8 cellular contexts compared by ENCODE assay signal in the genomic region with DNA sequence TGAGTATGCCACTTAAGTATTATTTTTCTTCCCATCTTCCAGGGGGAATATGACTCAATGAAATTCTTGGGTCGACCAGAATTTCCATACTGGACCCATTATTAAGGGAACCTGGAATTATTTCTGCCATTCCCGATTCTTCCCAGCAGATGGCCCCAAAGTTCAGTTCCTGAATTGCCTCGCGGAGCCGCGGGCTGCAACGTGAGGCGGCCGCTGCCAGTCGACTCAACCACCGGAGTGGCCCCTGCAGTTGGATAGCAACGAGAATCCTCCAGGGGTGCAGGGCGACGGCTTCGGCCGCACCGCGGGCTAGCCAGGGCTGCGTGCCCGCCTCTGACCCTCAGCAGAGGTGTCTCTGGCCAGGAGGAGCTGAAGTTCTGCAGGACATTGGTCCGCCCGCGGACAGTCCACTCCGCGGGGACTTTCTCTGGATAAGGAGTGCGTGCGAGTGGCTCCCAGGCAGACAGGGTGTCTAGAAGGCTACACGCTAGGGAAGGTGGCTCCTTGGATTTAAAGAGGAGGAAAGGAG. TPM values are rescaled to one million over a fixed set of nuclear protein-coding genes. Genes with fewer than 3 reads are reported as not detected.
DNase-seq lines count a peak whose midpoint lies in the region; ATAC-seq and TF ChIP-seq lines count a peak whose summit lies in the region.

No MANE protein-coding gene starts in this region.

- H3K27ac ChIP-seq in ACC112 (ENCODE audit: low read depth, low read length) (no peak overlapping the region), right cardiac atrium (ENCODE audit: low read length) (no peak overlapping the region)

- H3K4me3 ChIP-seq in ACC112 (ENCODE audit: low read depth, low read length) (peak overlapping the region; percentile 94), right cardiac atrium (ENCODE audit: low read length) (peak overlapping the region; percentile 73)

- H3K9me3 ChIP-seq in right cardiac atrium (ENCODE audit: control insufficient read depth, low read length) = no peaks in the 10 kb centered on the region

- WGBS in right cardiac atrium = under 1% methylated on average over 28 of the region's 28 CpGs

- H3K27me3 Mint-ChIP-seq in progenitor cell of endocrine pancreas = peaks cover 47% of the 10 kb centered on the region

- DNase-seq in NCI-H1048 (lab: John Stamatoyannopoulos, UW) (peak; percentile 55), T-helper 2 cell (peak; percentile 52 to 85 (median 58)), anterior cingulate cortex (lab: John Stamatoyannopoulos, UW) (peak in 56 of 58 donors; percentile 16 to 81 (median 57)), right cardiac atrium (peak; percentile 77 to 90 (median 88)), progenitor cell of endocrine pancreas (ENCODE audit: low spot score, unreplicated experiment) (peak; percentile 65), ureter (ENCODE audit: low spot score) (peak; percentile 83)

- TF ChIP-seq CTCF in progenitor cell of endocrine pancreas (IDR thresholded peaks at IDR 0.05; ENCODE audit: unreplicated experiment) = peak; percentile 79

- no peaks in the 10 kb centered on the region for H3K36me3 ChIP-seq in ACC112 (ENCODE audit: insufficient read depth, low read length)

- H3K27me3 ChIP-seq in ACC112 (ENCODE audit: insufficient read depth, low read length) = peaks cover 43% of the 10 kb centered on the region
- no peaks in the 10 kb centered on the region for H3K27me3 ChIP-seq in right cardiac atrium (ENCODE audit: control insufficient read depth, insufficient read depth)

- H3K79me2 ChIP-seq in ACC112 (ENCODE audit: control insufficient read depth, insufficient read depth, low read length, unreplicated experiment) = no peaks in the 10 kb centered on the region

- intact Hi-C loops in right cardiac atrium (cut with DNase I) = loop anchor here in 2 of 4 donors (5.0 kb wide), 1 partner anchor 32 kb away; no protein-coding TSS in a partner anchor

- peak; percentile 24 for ATAC-seq in GM18907 (IDR thresholded peaks at IDR 0.05; ENCODE audit: unreplicated experiment)
- peak; percentile 93 to 96 for ATAC-seq in right cardiac atrium

- H2AFZ ChIP-seq in ACC112 (ENCODE audit: low read length, unreplicated experiment) = peak overlapping the region; percentile 90

- no peaks in the 10 kb centered on the region for H3K36me3 Mint-ChIP-seq in progenitor cell of endocrine pancreas (ENCODE audit: insufficient read depth)

- H3K4me1 Mint-ChIP-seq in progenitor cell of endocrine pancreas (ENCODE audit: low read depth) = peaks cover 4% of the 10 kb centered on the region

- H3K4me1 ChIP-seq in ACC112 (ENCODE audit: control insufficient read depth, insufficient read depth, low read length, unreplicated experiment) (peaks cover 6% of the 10 kb centered on the region), right cardiac atrium (ENCODE audit: control insufficient read depth, insufficient read depth, low read length) (peaks cover 3% of the 10 kb centered on the region)

- no peaks in the 10 kb centered on the region for H3K9me3 Mint-ChIP-seq in progenitor cell of endocrine pancreas (ENCODE audit: low read depth)

- peak overlapping the region; percentile 79 for H3K4me3 Mint-ChIP-seq in progenitor cell of endocrine pancreas (ENCODE audit: low read depth)

- H3K27ac Mint-ChIP-seq in progenitor cell of endocrine pancreas = no peak overlapping the region

RNA-seq across cellular contexts. Expression of a gene that starts 0.6 kb away (rescaled TPM):
- total RNA-seq in right cardiac atrium (not detected), progenitor cell of endocrine pancreas (0.24 TPM in 1 of 2 replicates, not detected in the other), ureter (not detected)
- polyA plus RNA-seq in right cardiac atrium = 0.07 TPM

RNA-seq across cellular contexts. Expression of a gene that starts 13.3 kb away (rescaled TPM):
- 1 to 10 TPM; 4.4 to 9.2 (median 5.9) TPM for total RNA-seq in right cardiac atrium
- polyA plus RNA-seq in right cardiac atrium = 1.2 TPM
- 15.9 and 16.5 TPM in 2 replicates for total RNA-seq in progenitor cell of endocrine pancreas
- 11.5 TPM for total RNA-seq in ureter
